15 cellular contexts compared by ENCODE assay signal in genomic region chr11:36311926-36312592, GRCh38. TPM values are rescaled to one million over a fixed set of nuclear protein-coding genes. Genes with fewer than 3 reads are reported as not detected.
DNase-seq lines count a peak whose midpoint lies in the region; ATAC-seq and TF ChIP-seq lines count a peak whose summit lies in the region.
"Had no signal": no experiment of that assay in that cellular context is flagged by ENCODE, and none has a peak within 500 bp of the region (broad histone marks: within the 10 kb centered on the region; RNA-seq: fewer than 3 reads in every experiment).

No MANE protein-coding gene starts in this region.

- H3K4me1 ChIP-seq in PC-9 (replicated peaks; ENCODE audit: insufficient read depth) (peaks cover 28% of the 10 kb centered on the region), left lung (no peaks in the 10 kb centered on the region), A673 (ENCODE audit: insufficient read depth, low read length, poor library complexity, severe bottlenecking) (peaks cover 3% of the 10 kb centered on the region)

- intact Hi-C loops in PC-9 (cut with micrococcal nuclease; ENCODE audit: unreplicated experiment), result no loop called here
- intact Hi-C loops in left lung (cut with DNase I), result no loop called here
- intact Hi-C loops in A673 (cut with micrococcal nuclease; ENCODE audit: unreplicated experiment), result no loop called here

- 0 out of 2 replicates have a peak, but pooled peaks cover 6% of the 10 kb centered on the region for H3K9me3 ChIP-seq in PC-9 (ENCODE audit: insufficient read depth, low read depth)
- no peaks in the 10 kb centered on the region for H3K9me3 ChIP-seq in left lung
- no peaks in the 10 kb centered on the region for H3K9me3 ChIP-seq in A673 (ENCODE audit: low read depth, low read length, poor library complexity, severe bottlenecking)
- H3K9me3 ChIP-seq: ovary had no signal

- H3K79me2 ChIP-seq in PC-9 (ENCODE audit: low read depth), result no peaks in the 10 kb centered on the region

- BruUV-seq in PC-9 (replicated peaks; lab: Mats Ljungman, UMichigan), result no TSS peak
- no TSS peak for BruUV-seq in A673 (replicated peaks; lab: Mats Ljungman, UMichigan)

- CTCF ChIA-PET in PC-9 (lab: Charles Lee) (no interaction called here), A673 (lab: Charles Lee) (no interaction called here)

- H3K9me2 ChIP-seq in PC-9 (ENCODE audit: insufficient read depth), result no peaks in the 10 kb centered on the region

- peak overlapping the region; percentile 5; the same call in 1 of the 2 replicates for H3K4me2 ChIP-seq in PC-9
- H3K4me2 ChIP-seq: KMS-11 had no signal

- H3K36me3 ChIP-seq in PC-9 (ENCODE audit: low read depth), result no peaks in the 10 kb centered on the region
- H3K36me3 ChIP-seq in left lung, result no peaks in the 10 kb centered on the region
- H3K36me3 ChIP-seq in A673 (ENCODE audit: insufficient read depth, low read length, poor library complexity, severe bottlenecking), result no peaks in the 10 kb centered on the region
- H3K36me3 ChIP-seq: ovary had no signal

- no peaks in the 10 kb centered on the region for H4K20me1 ChIP-seq in PC-9 (ENCODE audit: insufficient read depth)

- no peak for TF ChIP-seq CTCF in PC-9 (conservative IDR thresholded peaks at IDR 0.05)
- no peak for TF ChIP-seq CTCF in left lung (IDR thresholded peaks at IDR 0.05)
- TF ChIP-seq CTCF in A673 (conservative IDR thresholded peaks at IDR 0.05; ENCODE audit: low read depth, low read length), result no peak

- peak; percentile 33 for ATAC-seq in left lung
- no peak for ATAC-seq in GM18858 (IDR thresholded peaks at IDR 0.05; ENCODE audit: unreplicated experiment)

- no peak overlapping the region for H3K4me3 ChIP-seq in PC-9
- H3K4me3 ChIP-seq in left lung, result no peak overlapping the region
- no peak overlapping the region for H3K4me3 ChIP-seq in A673 (ENCODE audit: low read depth, low read length, poor library complexity, severe bottlenecking)
- H3K4me3 ChIP-seq: ovary had no signal

- H3K27me3 ChIP-seq in PC-9 (ENCODE audit: insufficient read depth, low read depth), result no peaks in the 10 kb centered on the region
- no peaks in the 10 kb centered on the region for H3K27me3 ChIP-seq in left lung
- H3K27me3 ChIP-seq in A673 (replicated peaks; ENCODE audit: insufficient read depth, low read depth, low read length, poor library complexity), result peaks cover 44% of the 10 kb centered on the region
- H3K27me3 ChIP-seq: ovary had no signal

- no peak overlapping the region for H3K27ac ChIP-seq in PC-9
- H3K27ac ChIP-seq in left lung, result no peak overlapping the region
- H3K27ac ChIP-seq in A673 (ENCODE audit: low read depth, low read length, poor library complexity, severe bottlenecking), result no peak overlapping the region
- H3K27ac ChIP-seq: KMS-11, ovary had no signal

- no peak overlapping the region for H2AFZ ChIP-seq in PC-9

- H3F3A ChIP-seq in PC-9 (ENCODE audit: insufficient read depth, low read depth), result peaks cover 16% of the 10 kb centered on the region; the same call in 1 of the 2 replicates

- DNase-seq in EH (ENCODE audit: low read depth) (peak; percentile 19), M059J (ENCODE audit: low read depth) (peak; percentile 79), PC-9 (no peak), left lung (no peak), hypothalamus (lab: John Stamatoyannopoulos, UW) (no peak), A673 (ENCODE audit: low spot score) (no peak)
- no peak for DNase-seq in stimulated activated CD4-positive, alpha-beta T cell treated with anti-CD3 and anti-CD28 coated beads, Interleukin-15, amount 100 ng/mL, for 24 hours
- DNase-seq: activated CD8-positive, alpha-beta memory T cell treated with anti-CD3 and anti-CD28 coated beads, Interleukin-2, amount 50 U/mL, for 48 hours; effector memory CD4-positive, alpha-beta T cell; OCI-M1; stimulated activated CD4-positive, alpha-beta T cell treated with anti-CD3 and anti-CD28 coated beads, Interleukin-2, amount 100 ng/mL, for 24 hours; stimulated activated naive CD4-positive, alpha-beta T cell treated with Interleukin-2 at 50 U/mL for 16 hours had no signal

- POLR2A ChIA-PET in PC-9 (lab: Charles Lee; ENCODE audit: unreplicated experiment) (no interaction called here), A673 (lab: Charles Lee; ENCODE audit: low non-redundant PET) (no interaction called here)

RNA-seq across cellular contexts. Expression of gene PRR5L, which starts 16.0 kb away (rescaled TPM):
- total RNA-seq in M059J (2014; rRNA removed; shearing (Covaris generic)), result 72.9 and 81.1 TPM in 2 replicates
- 4.9 and 5.1 TPM in 2 replicates for total RNA-seq in PC-9 (2021)
- total RNA-seq in left lung, result 10 to 100 TPM; 22.2 to 27.0 TPM
- 76.1 and 102 TPM in 2 replicates for total RNA-seq in A673 (2021)

RNA-seq across cellular contexts. Expression of gene COMMD9, which starts 22.8 kb away (rescaled TPM):
- total RNA-seq in M059J (2014; rRNA removed; shearing (Covaris generic)), result 80.1 and 94.4 TPM in 2 replicates
- 56.5 and 77.5 TPM in 2 replicates for total RNA-seq in PC-9 (2021)
- total RNA-seq in left lung, result 10 to 100 TPM; 76.0 to 87.2 TPM
- total RNA-seq in A673 (2021), result 147 and 154 TPM in 2 replicates

Comparison
In these comparisons a context has a peak if more than half of its experiments do, and no peak if none do; other contexts are left out.
1. DNase-seq: peak in EH (single experiment) and M059J (single experiment); none in PC-9 (0 of 2), left lung (0 of 2), stimulated activated CD4-positive, alpha-beta T cell treated with anti-CD3 and anti-CD28 coated beads, Interleukin-15, amount 100 ng/mL, for 24 hours (single experiment), hypothalamus (0 of 51) and A673 (single experiment).